Comparison of ENCODE assay signal across 6 cellular contexts in the genomic region with DNA sequence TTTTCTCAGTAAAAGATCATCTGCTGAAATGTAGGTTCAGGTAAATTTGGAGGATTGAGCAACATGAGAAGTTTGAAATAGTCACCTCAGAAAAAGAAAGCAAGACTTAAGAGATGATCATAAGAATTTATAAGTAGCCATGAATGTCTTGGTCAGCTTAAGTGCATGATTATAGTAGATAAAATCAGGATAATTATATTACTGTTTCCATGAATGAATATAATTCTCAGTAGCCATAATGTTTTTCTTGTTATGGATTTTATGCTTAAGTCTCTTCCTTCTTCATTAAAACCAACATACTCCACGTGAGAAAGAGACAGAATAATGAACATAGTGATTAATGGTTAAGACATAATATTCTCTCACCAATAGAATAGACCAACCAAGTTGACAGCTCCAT.
"Had no signal": no experiment of that assay in that cellular context is flagged by ENCODE, and none has a peak within 500 bp of the region (broad histone marks: within the 10 kb centered on the region; RNA-seq: fewer than 3 reads in every experiment).

No MANE protein-coding gene starts in this region.

- H3K4me3 Mint-ChIP-seq: GM23338, H9, IgD-negative memory B cell had no signal

- H3K4me1 Mint-ChIP-seq: IgD-negative memory B cell had no signal

- H3K4me2 ChIP-seq: GM23338 had no signal

- H3K4me3 ChIP-seq: GM23338 had no signal

- H2AFZ ChIP-seq: GM23338 had no signal

- H3K27ac ChIP-seq: HL-60 had no signal

- DNase-seq: H9, HCEC 1CT, KBM-7 had no signal

- H3K27me3 Mint-ChIP-seq: IgD-negative memory B cell had no signal

- H3K27ac Mint-ChIP-seq: GM23338, H9, IgD-negative memory B cell had no signal
